Comparison of ENCODE assay signal across 17 cellular contexts in the genomic region with DNA sequence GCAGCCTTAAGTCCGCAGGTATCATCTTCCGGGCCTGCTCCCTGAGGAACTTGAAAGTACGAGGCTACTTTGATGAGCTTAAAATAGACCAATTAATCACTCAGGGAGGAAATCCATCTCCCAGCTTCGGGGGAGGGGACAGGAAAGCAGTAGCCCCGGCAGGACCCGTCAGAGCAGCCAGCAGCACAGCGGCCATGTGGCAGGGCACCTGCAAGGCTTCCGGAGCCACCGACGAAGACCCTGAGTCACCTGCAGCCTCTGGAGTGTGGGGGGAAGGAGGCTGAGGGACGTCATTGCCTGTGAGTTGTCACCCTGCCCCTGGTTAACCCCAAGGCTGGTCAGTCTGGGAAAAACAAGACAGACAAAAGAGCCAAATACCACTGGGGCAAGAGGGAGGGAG. TPM values are rescaled to one million over a fixed set of nuclear protein-coding genes. Genes with fewer than 3 reads are reported as not detected.
DNase-seq lines count a peak whose midpoint lies in the region; ATAC-seq and TF ChIP-seq lines count a peak whose summit lies in the region.
"Had no signal": no experiment of that assay in that cellular context is flagged by ENCODE, and none has a peak within 500 bp of the region (broad histone marks: within the 10 kb centered on the region; RNA-seq: fewer than 3 reads in every experiment).

No MANE protein-coding gene starts in this region.

- TF ChIP-seq CTCF in Calu3 (IDR thresholded peaks at IDR 0.05; ENCODE audit: unreplicated experiment): no peak

- peaks cover 24% of the 10 kb centered on the region for H3K4me1 Mint-ChIP-seq in activated CD4-positive, alpha-beta memory T cell treated with anti-CD3 and anti-CD28 coated beads for 36 hours (ENCODE audit: low read depth)
- H3K4me1 Mint-ChIP-seq in activated CD4-positive, alpha-beta memory T cell treated with anti-CD3 and anti-CD28 coated beads, Interleukin-2, amount 10 ng/mL, durations not matched to agents 7 days and 5 days: peaks cover 25% of the 10 kb centered on the region
- no peaks in the 10 kb centered on the region for H3K4me1 Mint-ChIP-seq in Calu3 (ENCODE audit: low read depth, unreplicated experiment)

- no peaks in the 10 kb centered on the region for H3K9me3 Mint-ChIP-seq in activated CD4-positive, alpha-beta memory T cell treated with anti-CD3 and anti-CD28 coated beads for 36 hours
- H3K9me3 Mint-ChIP-seq in activated CD4-positive, alpha-beta memory T cell treated with anti-CD3 and anti-CD28 coated beads, Interleukin-2, amount 10 ng/mL, durations not matched to agents 7 days and 5 days: no peaks in the 10 kb centered on the region
- H3K9me3 Mint-ChIP-seq in Calu3 (ENCODE audit: low read depth, unreplicated experiment): no peaks in the 10 kb centered on the region

- intact Hi-C loops in activated CD4-positive, alpha-beta memory T cell treated with anti-CD3 and anti-CD28 coated beads for 36 hours (cut with micrococcal nuclease): no loop called here
- intact Hi-C loops in Calu3 (cut with micrococcal nuclease; ENCODE audit: unreplicated experiment): no loop called here

- CTCF ChIA-PET in activated CD4-positive, alpha-beta memory T cell treated with anti-CD3 and anti-CD28 coated beads for 36 hours (lab: Charles Lee): interaction anchor here (1.1 kb wide), 1 partner anchor 25 kb away, joined by 3 read pairs; no protein-coding TSS in a partner anchor
- CTCF ChIA-PET in activated CD4-positive, alpha-beta memory T cell treated with anti-CD3 and anti-CD28 coated beads, Interleukin-2, amount 10 ng/mL, durations not matched to agents 7 days and 5 days (lab: Charles Lee): no interaction called here
- CTCF ChIA-PET in Calu3 (lab: Charles Lee): no interaction called here

- no peaks in the 10 kb centered on the region for H3K36me3 Mint-ChIP-seq in activated CD4-positive, alpha-beta memory T cell treated with anti-CD3 and anti-CD28 coated beads for 36 hours
- no peaks in the 10 kb centered on the region for H3K36me3 Mint-ChIP-seq in activated CD4-positive, alpha-beta memory T cell treated with anti-CD3 and anti-CD28 coated beads, Interleukin-2, amount 10 ng/mL, durations not matched to agents 7 days and 5 days (ENCODE audit: low read depth)
- peaks cover 17% of the 10 kb centered on the region for H3K36me3 Mint-ChIP-seq in Calu3 (ENCODE audit: insufficient read depth, unreplicated experiment)
- H3K36me3 Mint-ChIP-seq: activated naive CD8-positive, alpha-beta T cell had no signal

- no peaks in the 10 kb centered on the region for H3K36me3 ChIP-seq in H7 (replicated peaks; ENCODE audit: control insufficient read depth, insufficient read depth, low read length)
- H3K36me3 ChIP-seq: breast epithelium, thoracic aorta had no signal

- H3K27me3 ChIP-seq in H7 (ENCODE audit: control insufficient read depth, insufficient read depth, low read length): no peaks in the 10 kb centered on the region
- H3K27me3 ChIP-seq: breast epithelium had no signal

- no TSS peak for BruUV-seq in Calu3 (replicated peaks; lab: Mats Ljungman, UMichigan)

- H3K27me3 Mint-ChIP-seq in activated CD4-positive, alpha-beta memory T cell treated with anti-CD3 and anti-CD28 coated beads for 36 hours: no peaks in the 10 kb centered on the region
- H3K27me3 Mint-ChIP-seq in activated CD4-positive, alpha-beta memory T cell treated with anti-CD3 and anti-CD28 coated beads, Interleukin-2, amount 10 ng/mL, durations not matched to agents 7 days and 5 days: peaks cover 2% of the 10 kb centered on the region
- H3K27me3 Mint-ChIP-seq in Calu3 (ENCODE audit: unreplicated experiment): no peaks in the 10 kb centered on the region
- H3K27me3 Mint-ChIP-seq: activated naive CD8-positive, alpha-beta T cell had no signal

- POLR2A ChIA-PET in activated CD4-positive, alpha-beta memory T cell treated with anti-CD3 and anti-CD28 coated beads for 36 hours (lab: Charles Lee): no interaction called here
- POLR2A ChIA-PET in activated CD4-positive, alpha-beta memory T cell treated with anti-CD3 and anti-CD28 coated beads, Interleukin-2, amount 10 ng/mL, durations not matched to agents 7 days and 5 days (lab: Charles Lee): interaction anchor here (1.0 kb wide), 1 partner anchor 10 kb away, joined by 4 read pairs; no protein-coding TSS in a partner anchor

- no peak overlapping the region for H3K4me3 Mint-ChIP-seq in activated CD4-positive, alpha-beta memory T cell treated with anti-CD3 and anti-CD28 coated beads for 36 hours
- H3K4me3 Mint-ChIP-seq in activated CD4-positive, alpha-beta memory T cell treated with anti-CD3 and anti-CD28 coated beads, Interleukin-2, amount 10 ng/mL, durations not matched to agents 7 days and 5 days: no peak overlapping the region
- no peak overlapping the region for H3K4me3 Mint-ChIP-seq in Calu3 (ENCODE audit: low read depth, unreplicated experiment)
- H3K4me3 Mint-ChIP-seq: activated naive CD8-positive, alpha-beta T cell had no signal

- ATAC-seq in GM18873 (IDR thresholded peaks at IDR 0.05; ENCODE audit: low FRiP score, unreplicated experiment): no peak

- peak; percentile 48 for DNase-seq in activated CD4-positive, alpha-beta memory T cell treated with anti-CD3 and anti-CD28 coated beads for 36 hours
- DNase-seq in activated CD4-positive, alpha-beta memory T cell treated with anti-CD3 and anti-CD28 coated beads, Interleukin-2, amount 10 ng/mL, durations not matched to agents 7 days and 5 days: no peak
- DNase-seq in H7: peak; percentile 56
- peak; percentile 26 for DNase-seq in RPMI8226
- peak; percentile 44 to 95 for DNase-seq in lung microvascular endothelial cell (ENCODE audit: low read depth in 2 of 2)
- no peak for DNase-seq in NCI-H1694 treated with DMSO at 0.1 percent for 48 hours (lab: John Stamatoyannopoulos, UW)
- DNase-seq in Calu3: no peak
- DNase-seq: ACHN, GF-D8, hypothalamus, NCI-H1092 treated with DMSO at 0.1 percent for 48 hours, NCI-H446 treated with DMSO at 0.1 percent for 48 hours had no signal

- H3K27ac Mint-ChIP-seq in activated CD4-positive, alpha-beta memory T cell treated with anti-CD3 and anti-CD28 coated beads for 36 hours: no peak overlapping the region
- no peak overlapping the region for H3K27ac Mint-ChIP-seq in activated CD4-positive, alpha-beta memory T cell treated with anti-CD3 and anti-CD28 coated beads, Interleukin-2, amount 10 ng/mL, durations not matched to agents 7 days and 5 days
- no peak overlapping the region for H3K27ac Mint-ChIP-seq in Calu3 (ENCODE audit: unreplicated experiment)
- H3K27ac Mint-ChIP-seq: activated naive CD8-positive, alpha-beta T cell had no signal

- H3K4me3 ChIP-seq in H7 (ENCODE audit: insufficient read depth, low read depth, low read length): no peak overlapping the region
- H3K4me3 ChIP-seq: breast epithelium, thoracic aorta had no signal

RNA-seq across cellular contexts. Expression of gene CYB561, which starts 4.4 kb away (rescaled TPM):
- 1 to 10 TPM; 9.4 to 9.7 TPM for total RNA-seq in activated CD4-positive, alpha-beta memory T cell treated with anti-CD3 and anti-CD28 coated beads for 36 hours
- total RNA-seq in activated CD4-positive, alpha-beta memory T cell treated with anti-CD3 and anti-CD28 coated beads, Interleukin-2, amount 10 ng/mL, durations not matched to agents 7 days and 5 days: 10 to 100 TPM; 28.9 to 30.3 TPM
- 29.1 and 34.5 TPM in 2 replicates for total RNA-seq in H7 (2014; rRNA removed; shearing (Covaris generic))
- total RNA-seq in lung microvascular endothelial cell (7.3 and 12.9 TPM in 2 replicates), Calu3 (2022) (50.3 and 52.1 TPM in 2 replicates)
- total RNA-seq: OCI-LY7 had no signal

RNA-seq across cellular contexts. Expression of gene ACE, which starts 26.3 kb away (rescaled TPM):
- 1 to 10 TPM; 2.2 to 2.6 TPM for total RNA-seq in activated CD4-positive, alpha-beta memory T cell treated with anti-CD3 and anti-CD28 coated beads for 36 hours
- 10 to 100 TPM; 10.6 to 12.2 TPM for total RNA-seq in activated CD4-positive, alpha-beta memory T cell treated with anti-CD3 and anti-CD28 coated beads, Interleukin-2, amount 10 ng/mL, durations not matched to agents 7 days and 5 days
- total RNA-seq in H7 (2014; rRNA removed; shearing (Covaris generic)): 4.6 and 7.6 TPM in 2 replicates
- 21.4 and 80.6 TPM in 2 replicates for total RNA-seq in lung microvascular endothelial cell
- total RNA-seq in Calu3 (2022): 5.9 and 7.1 TPM in 2 replicates

Comparison
In these comparisons a context has a peak if more than half of its experiments do, and no peak if none do; other contexts are left out.
1. DNase-seq: peak in activated CD4-positive, alpha-beta memory T cell treated with anti-CD3 and anti-CD28 coated beads for 36 hours (single experiment), H7 (single experiment), RPMI8226 (single experiment) and lung microvascular endothelial cell (2 of 2); none in activated CD4-positive, alpha-beta memory T cell treated with anti-CD3 and anti-CD28 coated beads, Interleukin-2, amount 10 ng/mL, durations not matched to agents 7 days and 5 days (single experiment), NCI-H1694 treated with DMSO at 0.1 percent for 48 hours (single experiment) and Calu3 (single experiment).